Comparison of ENCODE assay signal across 36 cellular contexts in the genomic region with DNA sequence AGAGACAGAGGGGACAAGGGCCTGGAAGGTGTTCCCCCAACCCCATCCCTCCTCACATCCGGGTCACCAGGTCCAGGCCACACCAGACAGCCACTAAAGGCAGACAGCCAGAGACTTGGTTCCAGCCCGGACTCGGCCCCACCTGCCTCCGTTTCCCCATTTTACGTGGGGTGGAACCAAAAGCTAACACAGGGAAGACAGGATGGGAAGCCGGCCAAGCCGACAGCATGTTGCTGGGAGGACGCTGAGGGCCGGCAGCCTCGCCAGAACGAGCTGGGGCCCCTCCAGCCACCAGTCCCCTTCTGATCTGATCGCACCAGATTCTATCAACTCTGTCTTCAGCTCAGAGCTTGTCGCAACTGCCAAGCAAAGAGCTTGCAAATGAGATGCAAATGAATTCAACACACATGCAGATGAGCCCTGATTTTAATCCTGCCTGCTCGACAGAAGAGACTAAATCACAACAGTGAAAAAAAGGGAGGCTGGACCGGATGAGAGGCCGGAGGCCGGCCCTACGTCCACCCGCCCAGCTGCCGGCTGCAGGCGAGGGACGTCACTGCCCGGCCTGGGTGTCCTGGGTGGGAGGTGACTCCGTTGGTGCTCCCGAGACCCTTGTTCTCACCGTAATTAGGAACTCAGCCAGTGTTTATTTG. TPM values are rescaled to one million over a fixed set of nuclear protein-coding genes. Genes with fewer than 3 reads are reported as not detected.
DNase-seq lines count a peak whose midpoint lies in the region; ATAC-seq and TF ChIP-seq lines count a peak whose summit lies in the region.
"Had no signal": no experiment of that assay in that cellular context is flagged by ENCODE, and none has a peak within 500 bp of the region (broad histone marks: within the 10 kb centered on the region; RNA-seq: fewer than 3 reads in every experiment).

No MANE protein-coding gene starts in this region.

- H3K4me2 ChIP-seq in IMR-90 (ENCODE audit: low read depth, low read length) (no peak overlapping the region), neural cell (ENCODE audit: low read length) (no peak overlapping the region), osteoblast (ENCODE audit: insufficient read depth, low read length) (no peak overlapping the region)
- H3K4me2 ChIP-seq: hepatocyte had no signal

- no peak overlapping the region for H2AK9ac ChIP-seq in IMR-90 (replicated peaks; ENCODE audit: low read depth, low read length, poor library complexity)

- H3K9me3 ChIP-seq in IMR-90 (ENCODE audit: control insufficient read depth, insufficient read depth, low read length) (no peaks in the 10 kb centered on the region), neural cell (ENCODE audit: low read length) (peaks cover 2% of the 10 kb centered on the region), osteoblast (ENCODE audit: low read depth, low read length) (no peaks in the 10 kb centered on the region)
- H3K9me3 ChIP-seq: esophagus squamous epithelium, mucosa of descending colon, SJCRH30, tibial artery, vagina had no signal

- no peak overlapping the region for H3K14ac ChIP-seq in IMR-90 (replicated peaks; ENCODE audit: low read depth, low read length)

- no peak overlapping the region for H3K23ac ChIP-seq in IMR-90 (ENCODE audit: low read depth, low read length)

- intact Hi-C loops in IMR-90 (cut with micrococcal nuclease), result no loop called here

- H3K18ac ChIP-seq in IMR-90 (ENCODE audit: low read depth, low read length), result no peak overlapping the region

- H2AFZ ChIP-seq in IMR-90 (replicated peaks; ENCODE audit: low read length, poor library complexity) (peak overlapping the region; percentile 61), neural cell (ENCODE audit: low read depth, low read length) (no peak overlapping the region), osteoblast (ENCODE audit: low read length) (no peak overlapping the region)
- H2AFZ ChIP-seq: hepatocyte, parathyroid adenoma had no signal

- 56% methylated on average over 18 of the region's 26 CpGs; no CpG with 5 or more reads in 1 of the 2 experiments for WGBS in IMR-90 (ENCODE audit: extremely low coverage in 2 of 2, insufficient read length in 1 of 2), 2 experiments

- in situ Hi-C loops in IMR-90 (cut with MboI; ENCODE audit: low sequenced_read_pairs), result no loop called here

- no peak overlapping the region for H2BK15ac ChIP-seq in IMR-90 (ENCODE audit: low read depth, low read length)

- dilution Hi-C loops in IMR-90 (cut with HindIII; ENCODE audit: low sequenced_read_pairs, unreplicated experiment), result no loop called here

- H3K36me3 ChIP-seq in IMR-90 (ENCODE audit: control insufficient read depth, insufficient read depth, low read length) (no peaks in the 10 kb centered on the region), neural cell (ENCODE audit: insufficient read depth, low read length) (no peaks in the 10 kb centered on the region), osteoblast (ENCODE audit: insufficient read depth, low read length) (no peaks in the 10 kb centered on the region)
- H3K36me3 ChIP-seq: cardiac muscle cell, esophagus squamous epithelium, SJCRH30, tibial artery, vagina had no signal

- POLR2A ChIA-PET in IMR-90 (lab: Charles Lee; ENCODE audit: unreplicated experiment), result no interaction called here

- BruUV-seq in IMR-90 (replicated peaks; lab: Mats Ljungman, UMichigan), result no TSS peak

- ATAC-seq in IMR-90 (ENCODE audit: low read depth), result no peak
- ATAC-seq: activated CD4-positive, alpha-beta T cell treated with anti-CD3 and anti-CD28 coated beads for 36 hours; CD8-positive, alpha-beta T cell; mucosa of descending colon; natural killer cell treated with Interleukin-12 subunit alpha and Interleukin-12 subunit beta and Interleukin-15 and Interleukin-18, amount 100 ng/mL, for 72 hours; sciatic nerve; stimulated activated naive CD8-positive, alpha-beta T cell treated with anti-CD3 and anti-CD28 coated beads, Interleukin-15, amount 100 ng/mL, for 72 hours had no signal

- H2BK5ac ChIP-seq in IMR-90 (ENCODE audit: low read depth, low read length, poor library complexity, severe bottlenecking), result no peak overlapping the region

- H4K91ac ChIP-seq in IMR-90 (ENCODE audit: insufficient read depth, low read depth, low read length), result no peak overlapping the region

- H3K79me2 ChIP-seq in neural cell (replicated peaks; ENCODE audit: insufficient read depth, low read length) (no peaks in the 10 kb centered on the region), osteoblast (ENCODE audit: insufficient read depth, low read length) (no peaks in the 10 kb centered on the region)
- H3K79me2 ChIP-seq: hepatocyte, parathyroid adenoma had no signal

- H2AK5ac ChIP-seq in IMR-90 (ENCODE audit: low read depth, low read length), result no peak overlapping the region

- no peak overlapping the region for H3K4me3 ChIP-seq in IMR-90 (ENCODE audit: insufficient read depth, low read depth, low read length)
- H3K4me3 ChIP-seq in neural cell (ENCODE audit: low read length), result no peak overlapping the region
- H3K4me3 ChIP-seq in osteoblast (ENCODE audit: insufficient read depth, low read length), result no peak overlapping the region
- H3K4me3 ChIP-seq: cardiac muscle cell, esophagus squamous epithelium, hepatocyte, mucosa of descending colon, SJCRH30, tibial artery, vagina had no signal

- H3K56ac ChIP-seq in IMR-90 (ENCODE audit: extremely low read depth, insufficient read depth, low read length), result no peak overlapping the region

- no peak overlapping the region for H2BK20ac ChIP-seq in IMR-90 (ENCODE audit: low read depth, low read length)

- peaks cover 5% of the 10 kb centered on the region; the same call in 1 of the 2 replicates for H3K27me3 ChIP-seq in IMR-90 (ENCODE audit: control insufficient read depth, insufficient read depth, low read length)
- no peaks in the 10 kb centered on the region for H3K27me3 ChIP-seq in neural cell (ENCODE audit: insufficient read depth, low read depth, low read length)
- peaks cover 4% of the 10 kb centered on the region for H3K27me3 ChIP-seq in osteoblast (ENCODE audit: insufficient read depth, low read length)
- H3K27me3 ChIP-seq: cardiac muscle cell, hepatocyte, SJCRH30, vagina had no signal

- H3K4ac ChIP-seq in IMR-90 (ENCODE audit: low read depth, low read length), result no peak overlapping the region

- H3F3A ChIP-seq in neural cell (ENCODE audit: insufficient read depth, low read length, poor library complexity, severe bottlenecking), result no peaks in the 10 kb centered on the region

- TF ChIP-seq RAD21 in IMR-90 (IDR thresholded peaks at IDR 0.05; ENCODE audit: low read length) (no peak), neural cell (conservative IDR thresholded peaks at IDR 0.05) (no peak)

- CTCF ChIA-PET in IMR-90 (lab: Yijun Ruan, JAX), result no interaction called here

- no peak overlapping the region for H4K5ac ChIP-seq in IMR-90 (ENCODE audit: low read depth, low read length)

- H4K20me1 ChIP-seq in IMR-90 (ENCODE audit: insufficient read depth, low read length) (no peaks in the 10 kb centered on the region), neural cell (ENCODE audit: insufficient read depth) (no peaks in the 10 kb centered on the region), osteoblast (ENCODE audit: insufficient read depth, low read length) (no peaks in the 10 kb centered on the region)

- no peak overlapping the region for H3K9ac ChIP-seq in IMR-90 (ENCODE audit: low read depth, low read length)
- H3K9ac ChIP-seq in neural cell (ENCODE audit: low read length), result peak overlapping the region; percentile 49
- H3K9ac ChIP-seq: parathyroid adenoma had no signal

- no peaks in the 10 kb centered on the region for H3K79me1 ChIP-seq in IMR-90 (ENCODE audit: low read depth in 1 of 2, low read length in 2 of 2)

- no peak overlapping the region for H3K27ac ChIP-seq in IMR-90 (ENCODE audit: insufficient read depth, low read length)
- H3K27ac ChIP-seq in caudate nucleus (ENCODE audit: low read depth, low read length), result peak overlapping the region; percentile 24
- peak overlapping the region; percentile 47 for H3K27ac ChIP-seq in neural cell (ENCODE audit: low read length)
- H3K27ac ChIP-seq in osteoblast (ENCODE audit: low read depth, low read length), result no peak overlapping the region
- H3K27ac ChIP-seq: cardiac muscle cell, esophagus squamous epithelium, hepatocyte, parathyroid adenoma, SJCRH30, tibial artery, vagina, VCaP had no signal

- no peak for TF ChIP-seq EP300 in neural cell (conservative IDR thresholded peaks at IDR 0.05; ENCODE audit: poor library complexity, severe bottlenecking)

- H4K8ac ChIP-seq in IMR-90 (ENCODE audit: low read depth in 2 of 2, low read length in 2 of 2), result no peak overlapping the region

- H3K4me1 ChIP-seq in IMR-90 (ENCODE audit: control insufficient read depth, insufficient read depth, low read length) (no peaks in the 10 kb centered on the region), osteoblast (ENCODE audit: insufficient read depth, low read length) (peaks cover 6% of the 10 kb centered on the region)
- H3K4me1 ChIP-seq: parathyroid adenoma, SJCRH30, vagina had no signal

- no peaks in the 10 kb centered on the region for H3K9me1 ChIP-seq in IMR-90 (ENCODE audit: insufficient read depth, low read length)

- DNase-seq in Ammon's horn (ENCODE audit: low spot score) (peak; percentile 48), IMR-90 (no peak), caudate nucleus (lab: John Stamatoyannopoulos, UW) (peak in 14 of 61 donors; percentile 7 to 59 (median 22)), dedifferentiated amniotic fluid mesenchymal stem cell (ENCODE audit: extremely low spot score) (no peak), osteoblast (ENCODE audit: insufficient read length, low spot score, missing footprints) (no peak)
- no peak for DNase-seq in activated effector memory CD4-positive, alpha-beta T cell treated with anti-CD3 and anti-CD28 coated beads, Interleukin-2, amount 50 U/mL, for 16 hours
- DNase-seq in stimulated activated CD4-positive, alpha-beta T cell treated with anti-CD3 and anti-CD28 coated beads, Interleukin-4, amount 100 ng/mL, for 4 hours, result no peak
- DNase-seq: activated CD4-positive, alpha-beta T cell treated with anti-CD3 and anti-CD28 coated beads for 36 hours; activated naive CD8-positive, alpha-beta T cell treated with anti-CD3 and anti-CD28 coated beads for 36 hours; activated T-cell treated with anti-CD3 and anti-CD28 coated beads for 4 hours; aorta; CD8-positive, alpha-beta T cell; esophagus squamous epithelium; foreskin melanocyte; mucosa of descending colon; MV-4-11; NCI-H146; NCI-H345; NCI-H774; SJCRH30; stimulated activated naive CD8-positive, alpha-beta T cell treated with anti-CD3 and anti-CD28 coated beads, Interleukin-15, amount 100 ng/mL, for 72 hours; T-helper 9 cell; tibial artery had no signal

- H3K9me2 ChIP-seq in neural cell (ENCODE audit: insufficient read depth, low read length), result no peaks in the 10 kb centered on the region

- H2BK120ac ChIP-seq in IMR-90 (ENCODE audit: low read depth, low read length), result no peak overlapping the region

- TF ChIP-seq POLR2A in IMR-90 (IDR thresholded peaks at IDR 0.05; ENCODE audit: low read depth, low read length), result no peak

- TF ChIP-seq CTCF in IMR-90 (conservative IDR thresholded peaks at IDR 0.05; ENCODE audit: low read depth, low read length) (no peak), neural cell (IDR thresholded peaks at IDR 0.05; ENCODE audit: poor library complexity, severe bottlenecking) (no peak), osteoblast (IDR thresholded peaks at IDR 0.05; ENCODE audit: extremely low read depth, low read depth, low read length) (no peak)

RNA-seq across cellular contexts. Expression of gene SHC2, which starts 17.5 kb away (rescaled TPM):
- total RNA-seq in IMR-90 (2012; rRNA removed), result under 0.01 TPM in 1 of 2 replicates, not detected in the other
- polyA plus RNA-seq in IMR-90 (2012; rRNA removed), result 0.68 and 0.72 TPM in 2 replicates
- 0.14 and 0.65 TPM in 2 replicates for polyA plus RNA-seq in IMR-90 (2012; cell fraction: cytosol; rRNA removed)
- 5.9 and 6.9 TPM in 2 replicates for polyA plus RNA-seq in IMR-90 (2012; cell fraction: nucleus; rRNA removed; ENCODE audit: low replicate concordance)
- polyA plus RNA-seq in neural cell, result 75.8 and 81.2 TPM in 2 replicates
- 22.7 and 26.1 TPM in 2 replicates for polyA minus RNA-seq in neural cell
- 0.36 and 1.5 TPM in 2 replicates for total RNA-seq in osteoblast
- total RNA-seq: activated T-helper 2 cell treated with anti-CD3 and anti-CD28 coated beads, Interferon-gamma antibody, Interleukin-2, Interleukin-4, amounts not matched to agents 10 μg/mL and 5 μg/mL and 100 μg/mL, durations not matched to agents 14 hours and 24 hours and 36 hours; B cell; RPMI7951 had no signal

RNA-seq across cellular contexts. Expression of gene MADCAM1, which starts 17.9 kb away (rescaled TPM):
- total RNA-seq in IMR-90 (2012; rRNA removed), result not detected in 2 replicates
- 0.24 and 0.26 TPM in 2 replicates for polyA plus RNA-seq in IMR-90 (2012; rRNA removed)
- polyA plus RNA-seq in IMR-90 (2012; cell fraction: cytosol; rRNA removed), result 0.35 TPM in 1 of 2 replicates, not detected in the other
- polyA plus RNA-seq in IMR-90 (2012; cell fraction: nucleus; rRNA removed; ENCODE audit: low replicate concordance), result 1.1 and 2.5 TPM in 2 replicates
- polyA plus RNA-seq in neural cell, result 0.22 and 1.0 TPM in 2 replicates
- polyA minus RNA-seq in neural cell, result 0.46 and 1.2 TPM in 2 replicates
- total RNA-seq in osteoblast, result 0.59 and 0.72 TPM in 2 replicates
- total RNA-seq: Daoy, dermis microvascular lymphatic vessel endothelial cell had no signal

RNA-seq across cellular contexts. Expression of gene TPGS1, which starts 28.9 kb away (rescaled TPM):
- total RNA-seq in IMR-90 (2012; rRNA removed) (2.7 and 4.2 TPM in 2 replicates), osteoblast (38.3 and 47.8 TPM in 2 replicates)
- polyA plus RNA-seq in IMR-90 (2012; rRNA removed) (6.3 and 13.9 TPM in 2 replicates), neural cell (79.6 and 83.2 TPM in 2 replicates)
- polyA plus RNA-seq in IMR-90 (2012; cell fraction: cytosol; rRNA removed), result 13.7 and 31.3 TPM in 2 replicates
- polyA plus RNA-seq in IMR-90 (2012; cell fraction: nucleus; rRNA removed; ENCODE audit: low replicate concordance), result 5.7 and 24.7 TPM in 2 replicates
- polyA minus RNA-seq in neural cell, result 41.0 and 47.5 TPM in 2 replicates

RNA-seq across cellular contexts. Expression of gene CDC34, which starts 53.2 kb away (rescaled TPM):
- total RNA-seq in IMR-90 (2012; rRNA removed), result 35.7 and 39.2 TPM in 2 replicates
- polyA plus RNA-seq in IMR-90 (2012; rRNA removed), result 68.9 and 80.8 TPM in 2 replicates
- polyA plus RNA-seq in IMR-90 (2012; cell fraction: cytosol; rRNA removed), result 94.6 and 103 TPM in 2 replicates
- 46.7 and 97.7 TPM in 2 replicates for polyA plus RNA-seq in IMR-90 (2012; cell fraction: nucleus; rRNA removed; ENCODE audit: low replicate concordance)
- polyA plus RNA-seq in neural cell, result 155 and 172 TPM in 2 replicates
- 55.0 and 68.7 TPM in 2 replicates for polyA minus RNA-seq in neural cell
- total RNA-seq in osteoblast, result 32.9 and 40.4 TPM in 2 replicates

Comparison
In these comparisons a context has a peak if more than half of its experiments do, and no peak if none do; other contexts are left out.
1. H3K27ac ChIP-seq: peak in caudate nucleus (single experiment) and neural cell (single experiment); none in IMR-90 (single experiment) and osteoblast (single experiment).